In genomic region chr12:4909734-4910501, GRCh38 we compare ENCODE assay signal across 8 cellular contexts. TPM values are rescaled to one million over a fixed set of nuclear protein-coding genes. Genes with fewer than 3 reads are reported as not detected.
A peak's percentile ranks its signal among the peaks of the same experiment; 100 is the strongest.
DNase-seq lines count a peak whose midpoint lies in the region; ATAC-seq, FAIRE-seq and TF ChIP-seq lines count a peak whose summit lies in the region.

TSS of gene KCNA1 (plus strand) at chr12:4909905. CDS start at chr12:4911379, 1,474 bp downstream.

- H2AFZ ChIP-seq in GM23248, result peak within 1 kb of the TSS; percentile 32; the same call in 1 of the 2 replicates

- H3K9ac ChIP-seq in GM23248 (no peak within 1 kb of the TSS), iPS-18a (ENCODE audit: low read length) (no peak within 1 kb of the TSS)

- no peaks in the 10 kb centered on the region for H3K9me3 ChIP-seq in GM23248 (ENCODE audit: low read depth)
- H3K9me3 ChIP-seq in iPS-18a (ENCODE audit: control insufficient read depth, low read depth, low read length), result no peaks in the 10 kb centered on the region
- no peaks in the 10 kb centered on the region for H3K9me3 ChIP-seq in small intestine (ENCODE audit: control insufficient read depth, low read depth)

- no peaks in the 10 kb centered on the region for H3K9me2 ChIP-seq in GM23248 (ENCODE audit: insufficient read depth)

- 1 to 2% methylated on average over 54 to 64 of the region's 67 CpGs for WGBS in GM23248 (ENCODE audit: low coverage in 1 of 2, low lambda C conversion rate in 2 of 2, missing lambda C conversion rate in 2 of 2), 2 experiments
- WGBS in small intestine, 3 donors, result 1 to 6% (median 3%) methylated on average over 51 to 67 of the region's 67 CpGs

- no peak within 1 kb of the TSS for H3K27ac ChIP-seq in GM23248
- no peak within 1 kb of the TSS for H3K27ac ChIP-seq in iPS-18a (ENCODE audit: low read length)
- no peak within 1 kb of the TSS for H3K27ac ChIP-seq in small intestine (ENCODE audit: low read depth in 1 of 2, low read length in 1 of 2)

- DNase-seq in AG04449 (ENCODE audit: low read depth, low spot score) (no peak), GM23248 (peak; percentile 42), small intestine (no peak), hepatic stellate cell (ENCODE audit: low spot score) (no peak)
- peak; percentile 46 for DNase-seq in activated naive CD8-positive, alpha-beta T cell treated with anti-CD3 and anti-CD28 coated beads, Interleukin-2, amount 10 ng/mL, durations not matched to agents 7 days and 5 days

- peak within 1 kb of the TSS; percentile 45 for H3K4me2 ChIP-seq in GM23248 (ENCODE audit: unreplicated experiment)

- no peaks in the 10 kb centered on the region for H3K79me2 ChIP-seq in GM23248 (ENCODE audit: insufficient read depth)

- H3K4me3 Mint-ChIP-seq in activated naive CD8-positive, alpha-beta T cell treated with anti-CD3 and anti-CD28 coated beads, Interleukin-2, amount 10 ng/mL, durations not matched to agents 7 days and 5 days, result peak within 1 kb of the TSS; percentile 92

- TF ChIP-seq CTCF in AG04449 (IDR thresholded peaks at IDR 0.05; ENCODE audit: insufficient read depth, low read length, missing control alignments), result no peak

- peaks cover 12% of the 10 kb centered on the region for H3K4me1 Mint-ChIP-seq in activated naive CD8-positive, alpha-beta T cell treated with anti-CD3 and anti-CD28 coated beads, Interleukin-2, amount 10 ng/mL, durations not matched to agents 7 days and 5 days

- H3F3A ChIP-seq in GM23248 (ENCODE audit: insufficient read depth), result no peaks in the 10 kb centered on the region

- H3K36me3 Mint-ChIP-seq in activated naive CD8-positive, alpha-beta T cell treated with anti-CD3 and anti-CD28 coated beads, Interleukin-2, amount 10 ng/mL, durations not matched to agents 7 days and 5 days, result no peaks in the 10 kb centered on the region

- CTCF ChIA-PET in AG04449 (lab: Yijun Ruan, JAX), result interaction anchor here (0.9 to 1.9 kb wide), 2 partner anchors 61 to 92 kb away, joined by 3 to 5 read pairs; no protein-coding TSS in a partner anchor

- H3K9me3 Mint-ChIP-seq in activated naive CD8-positive, alpha-beta T cell treated with anti-CD3 and anti-CD28 coated beads, Interleukin-2, amount 10 ng/mL, durations not matched to agents 7 days and 5 days, result no peaks in the 10 kb centered on the region

- ATAC-seq in activated naive CD8-positive, alpha-beta T cell treated with anti-CD3 and anti-CD28 coated beads, Interleukin-2, amount 10 ng/mL, durations not matched to agents 7 days and 5 days (ENCODE audit: low read depth), result peak; percentile 53
- ATAC-seq in GM21737 (IDR thresholded peaks at IDR 0.05; ENCODE audit: unreplicated experiment), result no peak
- ATAC-seq in GM18909 (IDR thresholded peaks at IDR 0.05; ENCODE audit: poor library complexity, unreplicated experiment), result no peak

- H4K20me1 ChIP-seq in GM23248 (ENCODE audit: insufficient read depth), result no peaks in the 10 kb centered on the region

- H3K36me3 ChIP-seq in GM23248 (ENCODE audit: low read depth) (no peaks in the 10 kb centered on the region), iPS-18a (ENCODE audit: control insufficient read depth, low read depth, low read length) (no peaks in the 10 kb centered on the region), small intestine (ENCODE audit: control insufficient read depth in 2 of 2, insufficient read depth in 2 of 2, low read length in 2 of 2) (no peaks in the 10 kb centered on the region)

- no peak for FAIRE-seq in small intestine (lab: Jason Lieb, UNC)

- no peak within 1 kb of the TSS for H3K27ac Mint-ChIP-seq in activated naive CD8-positive, alpha-beta T cell treated with anti-CD3 and anti-CD28 coated beads, Interleukin-2, amount 10 ng/mL, durations not matched to agents 7 days and 5 days

- POLR2A ChIA-PET in AG04449 (lab: Yijun Ruan, JAX), result no interaction called here
- POLR2A ChIA-PET in activated naive CD8-positive, alpha-beta T cell treated with anti-CD3 and anti-CD28 coated beads, Interleukin-2, amount 10 ng/mL, durations not matched to agents 7 days and 5 days (lab: Charles Lee), result no interaction called here

- peaks cover 49% of the 10 kb centered on the region for H3K27me3 Mint-ChIP-seq in activated naive CD8-positive, alpha-beta T cell treated with anti-CD3 and anti-CD28 coated beads, Interleukin-2, amount 10 ng/mL, durations not matched to agents 7 days and 5 days

- H3K4me1 ChIP-seq in GM23248 (ENCODE audit: insufficient read depth) (no peaks in the 10 kb centered on the region), iPS-18a (ENCODE audit: control insufficient read depth, low read depth, low read length) (peaks cover 7% of the 10 kb centered on the region), small intestine (ENCODE audit: control insufficient read depth in 2 of 2, insufficient read depth in 1 of 2, low read depth in 1 of 2, low read length in 1 of 2) (peaks cover 0 to 4% of the 10 kb centered on the region in 2 donors)

- H3K4me3 ChIP-seq in AG04449 (ENCODE audit: low read depth, low read length) (peak within 1 kb of the TSS; percentile 45), GM23248 (peak within 1 kb of the TSS; percentile 35), iPS-18a (ENCODE audit: low read length) (peak within 1 kb of the TSS; percentile 70), small intestine (ENCODE audit: low read depth in 1 of 2, low read length in 2 of 2) (peak within 1 kb of the TSS; percentile 8 to 21)

- H3K27me3 ChIP-seq in GM23248 (replicated peaks; ENCODE audit: insufficient read depth) (peaks cover 51% of the 10 kb centered on the region), iPS-18a (ENCODE audit: control insufficient read depth, insufficient read depth, low read length) (peaks cover 77% of the 10 kb centered on the region), small intestine (ENCODE audit: control insufficient read depth in 2 of 2, insufficient read depth in 2 of 2, low read length in 2 of 2) (peaks cover 9 to 38% of the 10 kb centered on the region in 2 donors)

- in situ Hi-C loops in GM23248 (cut with MboI), result no loop called here

RNA-seq across cellular contexts. Expression of gene KCNA1, which starts in this region (rescaled TPM):
- not detected in 2 replicates for total RNA-seq in GM23248 (2014; rRNA removed; shearing (Covaris generic))
- not detected in 2 replicates for polyA plus RNA-seq in GM23248 (2016; fragmentation: Nextera tagmentation; extraction: Ambion mirVana)
- total RNA-seq in activated naive CD8-positive, alpha-beta T cell treated with anti-CD3 and anti-CD28 coated beads, Interleukin-2, amount 10 ng/mL, durations not matched to agents 7 days and 5 days, result not detected
- polyA plus RNA-seq in small intestine, result under 1 TPM in 1 of 3 donors, not detected in 2; 0.01 TPM

Comparison
In these comparisons a context has a peak if more than half of its experiments do, and no peak if none do; other contexts are left out.
1. Peak in DNase-seq, H3K4me3 ChIP-seq and H3K4me2 ChIP-seq in GM23248; RNA of the gene not detected or under 1 TPM.
2. Peak in DNase-seq and ATAC-seq in activated naive CD8-positive, alpha-beta T cell treated with anti-CD3 and anti-CD28 coated beads, Interleukin-2, amount 10 ng/mL, durations not matched to agents 7 days and 5 days; RNA of the gene not detected or under 1 TPM.
3. H3K4me3 ChIP-seq: peak in every context shown above with its lines; median percentile 70 in iPS-18a; 45 in AG04449; 35 in GM23248; 14 in small intestine.